8 cellular contexts compared by ENCODE assay signal in the genomic region with DNA sequence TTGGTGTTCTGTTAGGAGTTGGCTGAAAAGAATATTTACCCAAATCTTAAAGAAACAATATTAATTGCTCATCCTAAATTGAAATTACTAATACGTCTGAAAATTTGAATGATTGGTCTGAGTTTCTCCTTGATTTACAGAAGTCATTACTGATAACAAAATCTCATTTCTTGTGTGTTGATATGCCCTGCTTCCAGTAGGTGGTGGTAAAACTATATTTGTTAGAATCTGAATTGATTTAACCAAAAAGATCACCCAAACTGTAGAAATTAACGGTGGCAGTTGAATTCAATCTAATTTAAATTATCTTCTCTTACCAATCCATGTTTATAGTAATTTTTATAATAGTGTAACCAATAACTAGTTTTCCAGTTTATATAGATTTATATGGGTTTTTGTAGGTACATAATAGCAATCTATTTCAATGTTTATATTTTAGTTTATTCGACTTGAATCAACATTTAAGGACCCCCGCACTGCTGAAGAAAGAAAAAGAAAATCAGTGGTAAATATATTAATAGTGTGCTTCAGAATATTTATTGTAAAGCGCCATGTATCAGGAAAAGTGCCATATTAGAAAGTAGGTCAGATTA. TPM values are rescaled to one million over a fixed set of nuclear protein-coding genes. Genes with fewer than 3 reads are reported as not detected.
A peak's percentile ranks its signal among the peaks of the same experiment; 100 is the strongest.
DNase-seq lines count a peak whose midpoint lies in the region; ATAC-seq, FAIRE-seq and TF ChIP-seq lines count a peak whose summit lies in the region.

No MANE protein-coding gene starts in this region.

- H4K20me1 ChIP-seq in SK-N-SH (ENCODE audit: insufficient read depth), result no peaks in the 10 kb centered on the region

- H3K27ac ChIP-seq in SK-N-SH (ENCODE audit: low read depth in 2 of 2, low read length in 1 of 2) (no peak overlapping the region), upper lobe of right lung (no peak overlapping the region)

- H3F3A ChIP-seq in SK-N-SH (replicated peaks; ENCODE audit: insufficient read depth), result peaks cover 5% of the 10 kb centered on the region

- H3K9ac ChIP-seq in SK-N-SH, result no peak overlapping the region

- H3K27me3 ChIP-seq in SK-N-SH (ENCODE audit: insufficient read depth), result no peaks in the 10 kb centered on the region
- H3K27me3 ChIP-seq in upper lobe of right lung, result no peaks in the 10 kb centered on the region

- H3K9me3 ChIP-seq in SK-N-SH (no peaks in the 10 kb centered on the region), upper lobe of right lung (no peaks in the 10 kb centered on the region)

- no peak for TF ChIP-seq EP300 in SK-N-SH (IDR thresholded peaks at IDR 0.05; ENCODE audit: borderline replicate concordance in 1 of 2, low read depth in 1 of 2, low read length in 1 of 2)

- CTCF ChIA-PET in SK-N-SH (lab: Yijun Ruan, JAX), result interaction anchor here (0.6 to 2.0 kb wide), 6 partner anchors 34 to 207 kb away, joined by 3 to 21 read pairs (median 4); no protein-coding TSS in a partner anchor

- no peak overlapping the region for H2AFZ ChIP-seq in SK-N-SH (ENCODE audit: low read depth)

- POLR2A ChIA-PET in SK-N-SH (lab: Yijun Ruan, JAX), result no interaction called here

- no peaks in the 10 kb centered on the region for H3K9me2 ChIP-seq in SK-N-SH

- no peak overlapping the region for H3K4me3 ChIP-seq in SK-N-SH (ENCODE audit: low read depth in 2 of 2, low read length in 1 of 2)
- no peak overlapping the region for H3K4me3 ChIP-seq in upper lobe of right lung

- H3K4me1 ChIP-seq in SK-N-SH (ENCODE audit: control insufficient read depth in 1 of 2, insufficient read depth in 2 of 2, low read depth in 1 of 2, low read length in 1 of 2) (no peaks in the 10 kb centered on the region; a peak in 1 of 4 replicates), upper lobe of right lung (no peaks in the 10 kb centered on the region)

- no peak overlapping the region for H3K4me2 ChIP-seq in SK-N-SH

- H3K36me3 ChIP-seq in SK-N-SH (replicated peaks in 1 of 2; ENCODE audit: control insufficient read depth in 1 of 2, insufficient read depth in 2 of 2, low read length in 1 of 2) (peaks cover 55 to 70% of the 10 kb centered on the region in 2 experiments), upper lobe of right lung (peaks cover 94% of the 10 kb centered on the region)

- ATAC-seq in upper lobe of right lung, result no peak
- no peak for ATAC-seq in HG02759 (IDR thresholded peaks at IDR 0.05; ENCODE audit: unreplicated experiment)
- ATAC-seq in HG03159 (IDR thresholded peaks at IDR 0.05; ENCODE audit: unreplicated experiment), result no peak

- intact Hi-C loops in upper lobe of right lung (cut with DNase I), result no loop called here

- DNase-seq in AG08396 (ENCODE audit: low spot score) (peak; percentile 33), GM19239 (ENCODE audit: insufficient read length, low spot score) (no peak), SK-N-SH (peak; percentile 48), globus pallidus (ENCODE audit: low spot score) (peak; percentile 36), upper lobe of right lung (no peak), 8988T (no peak)

- H3K79me2 ChIP-seq in SK-N-SH (ENCODE audit: insufficient read depth), result no peaks in the 10 kb centered on the region

- 75% methylated on average over 5 of the region's 5 CpGs for WGBS in SK-N-SH (ENCODE audit: low lambda C conversion rate)

- TF ChIP-seq RAD21 in SK-N-SH (IDR thresholded peaks at IDR 0.05; ENCODE audit: low read length), result peak; percentile 73

- TF ChIP-seq CTCF in SK-N-SH (IDR thresholded peaks at IDR 0.05) (peak; percentile 70), upper lobe of right lung (IDR thresholded peaks at IDR 0.05) (peak; percentile 55)

- peak; percentile 87 for FAIRE-seq in GM19239 (lab: Jason Lieb, UNC)

TF ChIP-seq in SK-N-SH, 30 proteins besides CTCF, POLR2A, EP300 and RAD21:
- TF ChIP-seq RXRA (IDR thresholded peaks at IDR 0.05; ENCODE audit: borderline replicate concordance, low read depth) (no peak), SMC3 (IDR thresholded peaks at IDR 0.05; ENCODE audit: low read depth, low read length) (peak; percentile 44), IRF3 (IDR thresholded peaks at IDR 0.05; ENCODE audit: low read depth, low read length) (no peak)

RNA-seq across cellular contexts. Expression of gene PAPOLG, which starts 38.3 kb away (rescaled TPM):
- polyA plus RNA-seq in SK-N-SH (2012; rRNA removed), result 2.1 and 3.4 TPM in 2 replicates
- 3.5 and 4.0 TPM in 2 replicates for polyA plus RNA-seq in SK-N-SH (2012; cell fraction: cytosol; rRNA removed)
- polyA plus RNA-seq in SK-N-SH (2012; cell fraction: nucleus; rRNA removed), result 2.3 and 5.3 TPM in 2 replicates
- 13.3 TPM for total RNA-seq in upper lobe of right lung

Comparison
In these comparisons a context has a peak if more than half of its experiments do, and no peak if none do; other contexts are left out.
1. DNase-seq: peak in AG08396 (single experiment), SK-N-SH (single experiment) and globus pallidus (single experiment); none in GM19239 (single experiment), upper lobe of right lung (single experiment) and 8988T (single experiment).